Comparison of ENCODE assay signal across 13 cellular contexts in the genomic region with DNA sequence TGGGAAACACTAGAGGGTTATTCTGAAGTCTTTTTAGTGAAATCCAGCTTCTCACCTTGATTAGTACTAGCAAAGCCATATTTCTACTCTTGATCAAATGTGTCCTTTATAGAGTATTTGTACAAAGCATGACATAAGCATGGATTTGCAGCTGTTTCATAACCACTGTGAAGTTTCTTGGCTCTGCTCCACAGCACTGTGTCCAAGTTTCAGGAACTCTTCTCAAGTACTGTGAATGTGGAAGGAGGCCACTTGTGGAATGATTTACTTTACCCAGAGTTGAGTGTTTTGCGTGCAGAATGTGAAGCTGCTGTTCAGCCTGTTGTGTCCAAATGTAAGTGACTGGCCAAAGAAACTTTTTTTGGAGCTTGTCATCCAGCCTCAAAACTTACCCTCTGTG. TPM values are rescaled to one million over a fixed set of nuclear protein-coding genes. Genes with fewer than 3 reads are reported as not detected.
DNase-seq lines count a peak whose midpoint lies in the region; ATAC-seq, FAIRE-seq and TF ChIP-seq lines count a peak whose summit lies in the region.
"Had no signal": no experiment of that assay in that cellular context is flagged by ENCODE, and none has a peak within 500 bp of the region (broad histone marks: within the 10 kb centered on the region; RNA-seq: fewer than 3 reads in every experiment).

No MANE protein-coding gene starts in this region.

- H3K4me3 Mint-ChIP-seq in activated CD4-positive, alpha-beta memory T cell treated with anti-CD3 and anti-CD28 coated beads for 36 hours: no peak overlapping the region
- H3K4me3 Mint-ChIP-seq in activated T-helper 17 cell treated with anti-CD3 and anti-CD28 coated beads, Interleukin-2, amount 50 U/mL, for 72 hours: no peak overlapping the region
- H3K4me3 Mint-ChIP-seq: activated naive CD8-positive, alpha-beta T cell treated with anti-CD3 and anti-CD28 coated beads, Interleukin-2, amount 50 U/mL, for 24 hours; natural killer cell treated with Interleukin-12 subunit alpha and Interleukin-12 subunit beta and Interleukin-15 and Interleukin-18, amount 100 ng/mL, for 72 hours had no signal

- H3K27me3 ChIP-seq in endothelial cell of umbilical vein (ENCODE audit: control insufficient read depth in 2 of 2, insufficient read depth in 2 of 2, low read length in 2 of 2) (no peaks in the 10 kb centered on the region), right lobe of liver (no peaks in the 10 kb centered on the region), thyroid gland (no peaks in the 10 kb centered on the region)

- H3K9ac ChIP-seq in endothelial cell of umbilical vein (replicated peaks; ENCODE audit: extremely low read depth, insufficient read depth, low read length): no peak overlapping the region

- H3K4me1 Mint-ChIP-seq in activated CD4-positive, alpha-beta memory T cell treated with anti-CD3 and anti-CD28 coated beads for 36 hours (ENCODE audit: low read depth): peaks cover 17% of the 10 kb centered on the region
- H3K4me1 Mint-ChIP-seq in activated T-helper 17 cell treated with anti-CD3 and anti-CD28 coated beads, Interleukin-2, amount 50 U/mL, for 72 hours: peaks cover 17% of the 10 kb centered on the region

- no peaks in the 10 kb centered on the region for H3K79me2 ChIP-seq in endothelial cell of umbilical vein (ENCODE audit: control insufficient read depth, insufficient read depth, low read length)

- H3K36me3 ChIP-seq in HEK293 (ENCODE audit: control insufficient read depth in 2 of 2, insufficient read depth in 1 of 2, low read length in 2 of 2) (no peaks in the 10 kb centered on the region), endothelial cell of umbilical vein (ENCODE audit: control insufficient read depth in 2 of 2, extremely low read depth in 1 of 2, insufficient read depth in 2 of 2, low read length in 2 of 2) (no peaks in the 10 kb centered on the region), right lobe of liver (no peaks in the 10 kb centered on the region), thyroid gland (no peaks in the 10 kb centered on the region)

- TF ChIP-seq CTCF in HEK293 (tag by site-specific recombination; IDR thresholded peaks at IDR 0.05) (no peak), endothelial cell of umbilical vein (IDR thresholded peaks at IDR 0.05; ENCODE audit: extremely low read depth in 1 of 2, insufficient read depth in 1 of 2, low read depth in 1 of 2, low read length in 2 of 2) (no peak), right lobe of liver (IDR thresholded peaks at IDR 0.05) (no peak), thyroid gland (IDR thresholded peaks at IDR 0.05) (no peak)

- no peak overlapping the region for H2AFZ ChIP-seq in endothelial cell of umbilical vein (ENCODE audit: low read depth, low read length)

- H3K4me3 ChIP-seq in HEK293 (ENCODE audit: low read depth, low read length): no peak overlapping the region
- no peak overlapping the region for H3K4me3 ChIP-seq in endothelial cell of umbilical vein (replicated peaks in 1 of 3; ENCODE audit: insufficient read depth in 1 of 3, low read depth in 1 of 3, low read length in 3 of 3)
- H3K4me3 ChIP-seq in right lobe of liver: no peak overlapping the region
- H3K4me3 ChIP-seq in thyroid gland (replicated peaks in 1 of 3): no peak overlapping the region

- H3K4me1 ChIP-seq in HEK293 (ENCODE audit: control insufficient read depth, insufficient read depth, low read length): no peaks in the 10 kb centered on the region
- H3K4me1 ChIP-seq in endothelial cell of umbilical vein (ENCODE audit: control insufficient read depth, extremely low read depth, insufficient read depth, low read length): peaks cover 14% of the 10 kb centered on the region
- H3K4me1 ChIP-seq in right lobe of liver: peaks cover 0 to 19% (median 3%) of the 10 kb centered on the region in 4 donors
- H3K4me1 ChIP-seq in thyroid gland: peaks cover 18 to 28% of the 10 kb centered on the region in 2 donors

- H3K9me1 ChIP-seq in endothelial cell of umbilical vein (replicated peaks; ENCODE audit: control insufficient read depth, extremely low read depth, insufficient read depth, low read length): no peaks in the 10 kb centered on the region

- H3K36me3 Mint-ChIP-seq in activated CD4-positive, alpha-beta memory T cell treated with anti-CD3 and anti-CD28 coated beads for 36 hours: no peaks in the 10 kb centered on the region
- no peaks in the 10 kb centered on the region for H3K36me3 Mint-ChIP-seq in activated T-helper 17 cell treated with anti-CD3 and anti-CD28 coated beads, Interleukin-2, amount 50 U/mL, for 72 hours (ENCODE audit: low read depth)
- H3K36me3 Mint-ChIP-seq: natural killer cell treated with Interleukin-12 subunit alpha and Interleukin-12 subunit beta and Interleukin-15 and Interleukin-18, amount 100 ng/mL, for 72 hours had no signal

- H3K9me3 ChIP-seq in HEK293 (ENCODE audit: control insufficient read depth, insufficient read depth, low read depth, low read length) (no peaks in the 10 kb centered on the region), endothelial cell of umbilical vein (replicated peaks; ENCODE audit: control insufficient read depth, insufficient read depth, low read length) (no peaks in the 10 kb centered on the region), right lobe of liver (no peaks in the 10 kb centered on the region), thyroid gland (no peaks in the 10 kb centered on the region)

- H3K4me2 ChIP-seq in endothelial cell of umbilical vein (ENCODE audit: insufficient read depth, low read length): no peak overlapping the region

- no peaks in the 10 kb centered on the region for H4K20me1 ChIP-seq in endothelial cell of umbilical vein (replicated peaks; ENCODE audit: control insufficient read depth, extremely low read depth, insufficient read depth, low read length)

- no TSS peak for BruUV-seq in endothelial cell of umbilical vein (replicated peaks; lab: Mats Ljungman, UMichigan)

- CTCF ChIA-PET in HEK293 (lab: Yijun Ruan, JAX) (interaction anchor here (0.6 to 6.4 kb wide), 6 partner anchors 19 to 903 kb away, joined by 3 to 37 read pairs (median 4); no protein-coding TSS in a partner anchor), endothelial cell of umbilical vein (lab: Charles Lee) (interaction anchor here (0.6 to 6.1 kb wide), 8 partner anchors 15 to 121 kb away, joined by 3 to 62 read pairs (median 6); a partner anchor contains a TSS)
- CTCF ChIA-PET in activated CD4-positive, alpha-beta memory T cell treated with anti-CD3 and anti-CD28 coated beads for 36 hours (lab: Charles Lee): interaction anchor here (0.8 to 5.6 kb wide), 7 partner anchors 15 to 330 kb away, joined by 3 to 57 read pairs (median 4); a partner anchor contains a TSS

- POLR2A ChIA-PET in HEK293 (lab: Yijun Ruan, JAX) (no interaction called here), endothelial cell of umbilical vein (lab: Charles Lee) (no interaction called here)
- POLR2A ChIA-PET in activated CD4-positive, alpha-beta memory T cell treated with anti-CD3 and anti-CD28 coated beads for 36 hours (lab: Charles Lee): no interaction called here

- peak; percentile 51 for DNase-seq in endothelial cell of umbilical vein (ENCODE audit: low read depth, low spot score)
- peak; percentile 43 to 85 (median 61) for DNase-seq in right lobe of liver
- DNase-seq in thyroid gland: peak; percentile 91 to 92
- DNase-seq in activated CD4-positive, alpha-beta memory T cell treated with anti-CD3 and anti-CD28 coated beads for 36 hours: no peak
- DNase-seq in activated T-cell treated with anti-CD3 and anti-CD28 coated beads for 4 hours: no peak
- no peak for DNase-seq in foreskin melanocyte
- DNase-seq: activated CD4-positive, alpha-beta T cell treated with anti-CD3 and anti-CD28 coated beads, Interleukin-2, amount 50 U/mL, for 4 hours; activated naive CD8-positive, alpha-beta T cell treated with anti-CD3 and anti-CD28 coated beads, Interleukin-2, amount 50 U/mL, for 24 hours; SHP77 had no signal

- ATAC-seq in right lobe of liver: peak; percentile 91 to 95 (median 92)
- ATAC-seq in activated T-helper 17 cell treated with anti-CD3 and anti-CD28 coated beads, Interleukin-2, amount 50 U/mL, for 72 hours (replicated peaks): no peak
- ATAC-seq: activated naive CD8-positive, alpha-beta T cell treated with anti-CD3 and anti-CD28 coated beads, Interleukin-2, amount 50 U/mL, for 24 hours; natural killer cell treated with Interleukin-12 subunit alpha and Interleukin-12 subunit beta and Interleukin-15 and Interleukin-18, amount 100 ng/mL, for 72 hours had no signal

- no peaks in the 10 kb centered on the region for H3K9me3 Mint-ChIP-seq in activated CD4-positive, alpha-beta memory T cell treated with anti-CD3 and anti-CD28 coated beads for 36 hours
- no peaks in the 10 kb centered on the region for H3K9me3 Mint-ChIP-seq in activated T-helper 17 cell treated with anti-CD3 and anti-CD28 coated beads, Interleukin-2, amount 50 U/mL, for 72 hours
- H3K9me3 Mint-ChIP-seq: activated naive CD8-positive, alpha-beta T cell treated with anti-CD3 and anti-CD28 coated beads, Interleukin-2, amount 50 U/mL, for 24 hours; natural killer cell treated with Interleukin-12 subunit alpha and Interleukin-12 subunit beta and Interleukin-15 and Interleukin-18, amount 100 ng/mL, for 72 hours had no signal

- TF ChIP-seq POLR2A in endothelial cell of umbilical vein (IDR thresholded peaks at IDR 0.05; ENCODE audit: low read depth, low read length): no peak
- no peak for TF ChIP-seq POLR2A in right lobe of liver (IDR thresholded peaks at IDR 0.05)
- TF ChIP-seq POLR2A in thyroid gland (IDR thresholded peaks at IDR 0.05): no peak

- H3K27ac ChIP-seq in HEK293 (ENCODE audit: extremely low read depth, low read depth, low read length): no peak overlapping the region
- H3K27ac ChIP-seq in endothelial cell of umbilical vein (ENCODE audit: insufficient read depth, low read depth, low read length): no peak overlapping the region
- H3K27ac ChIP-seq in right lobe of liver: peak overlapping the region; percentile 7 to 56 (median 52)
- peak overlapping the region in 2 of 3 donors; percentile 30 to 70 for H3K27ac ChIP-seq in thyroid gland

- H3K27ac Mint-ChIP-seq in activated CD4-positive, alpha-beta memory T cell treated with anti-CD3 and anti-CD28 coated beads for 36 hours: no peak overlapping the region
- no peak overlapping the region for H3K27ac Mint-ChIP-seq in activated T-helper 17 cell treated with anti-CD3 and anti-CD28 coated beads, Interleukin-2, amount 50 U/mL, for 72 hours
- H3K27ac Mint-ChIP-seq: activated naive CD8-positive, alpha-beta T cell treated with anti-CD3 and anti-CD28 coated beads, Interleukin-2, amount 50 U/mL, for 24 hours had no signal

- no peak for FAIRE-seq in endothelial cell of umbilical vein (lab: Jason Lieb, UNC)
- FAIRE-seq: frontal cortex had no signal

- dilution Hi-C loops in endothelial cell of umbilical vein (cut with MboI; ENCODE audit: extremely low pct_ligation_motif_present, low sequenced_read_pairs): no loop called here

- WGBS in right lobe of liver (ENCODE audit: insufficient coverage, low coverage, low lambda C conversion rate, missing lambda C conversion rate): 0% methylated on average over 1 of the region's 1 CpG
- WGBS in thyroid gland, 2 donors: 13 to 17% methylated on average over 1 of the region's 1 CpG

- intact Hi-C loops in endothelial cell of umbilical vein (cut with micrococcal nuclease) (loop anchor here (5.0 kb wide), 1 partner anchor 117 kb away; no protein-coding TSS in a partner anchor), right lobe of liver (cut with DNase I) (no loop called here), thyroid gland (cut with DNase I) (no loop called here)
- intact Hi-C loops in activated CD4-positive, alpha-beta memory T cell treated with anti-CD3 and anti-CD28 coated beads for 36 hours (cut with micrococcal nuclease): no loop called here

- H3K27me3 Mint-ChIP-seq in activated CD4-positive, alpha-beta memory T cell treated with anti-CD3 and anti-CD28 coated beads for 36 hours: peaks cover 1% of the 10 kb centered on the region
- H3K27me3 Mint-ChIP-seq in activated T-helper 17 cell treated with anti-CD3 and anti-CD28 coated beads, Interleukin-2, amount 50 U/mL, for 72 hours: peaks cover 3% of the 10 kb centered on the region
- H3K27me3 Mint-ChIP-seq: activated naive CD8-positive, alpha-beta T cell treated with anti-CD3 and anti-CD28 coated beads, Interleukin-2, amount 50 U/mL, for 24 hours; natural killer cell treated with Interleukin-12 subunit alpha and Interleukin-12 subunit beta and Interleukin-15 and Interleukin-18, amount 100 ng/mL, for 72 hours had no signal

RNA-seq across cellular contexts. Expression of a gene that starts 16.2 kb away (rescaled TPM):
- 111 and 117 TPM in 2 replicates for total RNA-seq in endothelial cell of umbilical vein
- polyA plus RNA-seq in endothelial cell of umbilical vein: 141 and 148 TPM in 2 replicates
- 144 and 152 TPM in 2 replicates for polyA plus RNA-seq in endothelial cell of umbilical vein (2011; cell fraction: cytosol; rRNA removed)
- polyA plus RNA-seq in endothelial cell of umbilical vein (2011; cell fraction: nucleus; rRNA removed): 140 and 156 TPM in 2 replicates
- 85.6 and 119 TPM in 2 replicates for polyA plus RNA-seq in endothelial cell of umbilical vein (2012)
- polyA minus RNA-seq in endothelial cell of umbilical vein: 256 and 277 TPM in 2 replicates
- 18.7 TPM for polyA minus RNA-seq in endothelial cell of umbilical vein (2011; cell fraction: cytosol; rRNA and poly(A)+ RNA removed)
- polyA minus RNA-seq in endothelial cell of umbilical vein (2011; cell fraction: nucleus; rRNA and poly(A)+ RNA removed): 306 and 317 TPM in 2 replicates
- 10 to 100 TPM; 17.0 to 25.9 (median 21.5) TPM for total RNA-seq in right lobe of liver
- 10 to 100 TPM; 22.6 to 38.1 (median 28.8) TPM for total RNA-seq in thyroid gland
- 10 to 100 TPM; 46.4 to 46.5 TPM for total RNA-seq in activated CD4-positive, alpha-beta memory T cell treated with anti-CD3 and anti-CD28 coated beads for 36 hours
- total RNA-seq in activated T-helper 17 cell treated with anti-CD3 and anti-CD28 coated beads, Interleukin-2, amount 50 U/mL, for 72 hours: 10 to 100 TPM; 31.6 to 32.5 TPM

Comparison
In these comparisons a context has a peak if more than half of its experiments do, and no peak if none do; other contexts are left out.
1. H3K27ac ChIP-seq: peak in right lobe of liver (3 of 3) and thyroid gland (2 of 3); none in HEK293 (single experiment) and endothelial cell of umbilical vein (single experiment).
2. DNase-seq: peak in endothelial cell of umbilical vein (single experiment), right lobe of liver (3 of 3) and thyroid gland (2 of 2); none in activated CD4-positive, alpha-beta memory T cell treated with anti-CD3 and anti-CD28 coated beads for 36 hours (single experiment), activated T-cell treated with anti-CD3 and anti-CD28 coated beads for 4 hours (single experiment) and foreskin melanocyte (single experiment).